Comparison of ENCODE assay signal across 11 cellular contexts in genomic region chrX:1661922-1662221, GRCh38. TPM values are rescaled to one million over a fixed set of nuclear protein-coding genes. Genes with fewer than 3 reads are reported as not detected.
A peak's percentile ranks its signal among the peaks of the same experiment; 100 is the strongest.
DNase-seq lines count a peak whose midpoint lies in the region; ATAC-seq and TF ChIP-seq lines count a peak whose summit lies in the region.
"Had no signal": no experiment of that assay in that cellular context is flagged by ENCODE, and none has a peak within 500 bp of the region (broad histone marks: within the 10 kb centered on the region; RNA-seq: fewer than 3 reads in every experiment).

No MANE protein-coding gene starts in this region.

- peaks cover 23% of the 10 kb centered on the region for H3K4me1 ChIP-seq in CD8-positive, alpha-beta memory T cell (ENCODE audit: insufficient read depth, low read length)
- no peaks in the 10 kb centered on the region for H3K4me1 ChIP-seq in mucosa of rectum (ENCODE audit: control insufficient read depth in 2 of 2, insufficient read depth in 2 of 2, low read length in 2 of 2)
- no peaks in the 10 kb centered on the region for H3K4me1 ChIP-seq in transverse colon
- H3K4me1 ChIP-seq: Caco-2 had no signal

- H3K27me3 Mint-ChIP-seq in CD8-positive, alpha-beta memory T cell, result peaks cover 0 to 1% of the 10 kb centered on the region in 2 donors
- no peaks in the 10 kb centered on the region for H3K27me3 Mint-ChIP-seq in activated B cell treated with CpG ODN at 0.5 μM for 24 hours

- DNase-seq in CD8-positive, alpha-beta memory T cell, result no peak
- DNase-seq in activated B cell treated with CpG ODN at 0.5 μM for 24 hours, result no peak
- no peak for DNase-seq in NCI-H446 (lab: John Stamatoyannopoulos, UW)
- no peak for DNase-seq in transverse colon
- no peak for DNase-seq in ureter (ENCODE audit: low spot score)

- TF ChIP-seq POLR2A in transverse colon (IDR thresholded peaks at IDR 0.05), result no peak

- CTCF ChIA-PET in CD8-positive, alpha-beta memory T cell (lab: Charles Lee), result no interaction called here
- CTCF ChIA-PET in activated B cell treated with CpG ODN at 0.5 μM for 24 hours (lab: Charles Lee), result no interaction called here

- 92 to 100% methylated on average over 1 to 15 of the region's 15 CpGs for WGBS in transverse colon (ENCODE audit: low coverage in 1 of 2), 2 donors

- TF ChIP-seq EP300 in transverse colon (IDR thresholded peaks at IDR 0.05; ENCODE audit: low read depth), result no peak

- peak overlapping the region in 6 of 7 donors; percentile 87 to 95 (median 94) for H3K4me3 Mint-ChIP-seq in CD8-positive, alpha-beta memory T cell
- H3K4me3 Mint-ChIP-seq in activated B cell treated with CpG ODN at 0.5 μM for 24 hours, result peak overlapping the region; percentile 86

- peaks cover 67 to 84% (median 73%) of the 10 kb centered on the region in 3 donors for H3K4me1 Mint-ChIP-seq in CD8-positive, alpha-beta memory T cell
- peaks cover 29% of the 10 kb centered on the region for H3K4me1 Mint-ChIP-seq in activated B cell treated with CpG ODN at 0.5 μM for 24 hours

- peak overlapping the region in 7 of 8 donors; percentile 89 to 99 (median 98) for H3K27ac Mint-ChIP-seq in CD8-positive, alpha-beta memory T cell
- H3K27ac Mint-ChIP-seq in activated B cell treated with CpG ODN at 0.5 μM for 24 hours, result peak overlapping the region; percentile 90

- H3K36me3 Mint-ChIP-seq in CD8-positive, alpha-beta memory T cell, result peaks cover 14 to 55% (median 19%) of the 10 kb centered on the region in 3 donors
- H3K36me3 Mint-ChIP-seq in activated B cell treated with CpG ODN at 0.5 μM for 24 hours (ENCODE audit: low read depth), result peaks cover 16% of the 10 kb centered on the region

- in situ Hi-C loops in transverse colon (cut with MboI; ENCODE audit: low pct_ligation_motif_present in 1 of 4, low pct_unique_long_range_greater_than_20kb in 1 of 4, low sequenced_read_pairs in 3 of 4), result loop anchor here (10.0 to 25.0 kb wide), 2 partner anchors 925 to 943 kb away; no protein-coding TSS in a partner anchor

- H3K9me3 Mint-ChIP-seq in CD8-positive, alpha-beta memory T cell, result no peaks in the 10 kb centered on the region
- H3K9me3 Mint-ChIP-seq in activated B cell treated with CpG ODN at 0.5 μM for 24 hours, result no peaks in the 10 kb centered on the region

- no peaks in the 10 kb centered on the region for H3K36me3 ChIP-seq in CD8-positive, alpha-beta memory T cell (ENCODE audit: insufficient read depth, low read length)
- H3K36me3 ChIP-seq in mucosa of rectum (ENCODE audit: control insufficient read depth in 2 of 2, insufficient read depth in 2 of 2, low read length in 2 of 2) (no peaks in the 10 kb centered on the region), transverse colon (no peaks in the 10 kb centered on the region)

- H3K4me3 ChIP-seq in CD8-positive, alpha-beta memory T cell (ENCODE audit: low read length), result peak overlapping the region; percentile 50
- H3K4me3 ChIP-seq in mucosa of rectum (ENCODE audit: low read length in 2 of 2), result peak overlapping the region; percentile 46 to 50
- peak overlapping the region in 1 of 4 donors; percentile 35 for H3K4me3 ChIP-seq in transverse colon

- TF ChIP-seq CTCF in activated B cell treated with CpG ODN at 0.5 μM for 24 hours (IDR thresholded peaks at IDR 0.05) (no peak), transverse colon (IDR thresholded peaks at IDR 0.05) (no peak)

- no peaks in the 10 kb centered on the region for H3K9me3 ChIP-seq in CD8-positive, alpha-beta memory T cell (ENCODE audit: low read length)
- no peaks in the 10 kb centered on the region for H3K9me3 ChIP-seq in mucosa of rectum (ENCODE audit: control insufficient read depth in 2 of 2, low read length in 2 of 2)
- no peaks in the 10 kb centered on the region for H3K9me3 ChIP-seq in transverse colon
- H3K9me3 ChIP-seq: Caco-2 had no signal

- H3K9ac ChIP-seq in mucosa of rectum (ENCODE audit: low read depth in 1 of 2, low read length in 2 of 2), result no peak overlapping the region

- POLR2A ChIA-PET in CD8-positive, alpha-beta memory T cell (lab: Charles Lee), result no interaction called here
- POLR2A ChIA-PET in activated B cell treated with CpG ODN at 0.5 μM for 24 hours (lab: Charles Lee), result no interaction called here

- peak overlapping the region; percentile 85 for H3K27ac ChIP-seq in CD8-positive, alpha-beta memory T cell (ENCODE audit: low read depth, low read length)
- H3K27ac ChIP-seq in mucosa of rectum (ENCODE audit: low read depth in 2 of 2, low read length in 2 of 2), result peak overlapping the region in 1 of 2 donors; percentile 61
- H3K27ac ChIP-seq in transverse colon, result peak overlapping the region in 1 of 4 donors; percentile 68

- H3K27me3 ChIP-seq in CD8-positive, alpha-beta memory T cell (ENCODE audit: insufficient read depth, low read length, poor library complexity, severe bottlenecking), result no peaks in the 10 kb centered on the region
- no peaks in the 10 kb centered on the region for H3K27me3 ChIP-seq in mucosa of rectum (ENCODE audit: control insufficient read depth in 2 of 2, insufficient read depth in 2 of 2, low read length in 2 of 2)
- no peaks in the 10 kb centered on the region for H3K27me3 ChIP-seq in transverse colon

- intact Hi-C loops in activated B cell treated with CpG ODN at 0.5 μM for 24 hours (cut with micrococcal nuclease), result loop anchor here (1.0 to 5.0 kb wide), 7 partner anchors 10 to 1035 kb away; partner anchors contain the start of gene SLC25A6
- intact Hi-C loops in transverse colon (cut with DNase I; ENCODE audit: low total_unique reads), result no loop called here

- peak; percentile 3 for ATAC-seq in HG02571 (IDR thresholded peaks at IDR 0.05; ENCODE audit: unreplicated experiment)
- no peak for ATAC-seq in activated B cell treated with CpG ODN at 0.5 μM for 24 hours (ENCODE audit: low read depth)
- ATAC-seq in GM18520 (IDR thresholded peaks at IDR 0.05; ENCODE audit: unreplicated experiment), result no peak

RNA-seq across cellular contexts. Expression of gene ASMT, which starts 47.0 kb away (rescaled TPM):
- 1 to 10 TPM; 1.9 to 2.1 TPM for total RNA-seq in CD8-positive, alpha-beta memory T cell
- polyA plus RNA-seq in CD8-positive, alpha-beta memory T cell, result 0.40 TPM
- total RNA-seq in activated B cell treated with CpG ODN at 0.5 μM for 24 hours (0.44 and 0.69 TPM in 2 replicates), transverse colon (not detected), ureter (1.3 TPM)
- total RNA-seq: Caco-2, NCI-H460, Right ventricle myocardium inferior had no signal
